24 cellular contexts compared by ENCODE assay signal in the genomic region with DNA sequence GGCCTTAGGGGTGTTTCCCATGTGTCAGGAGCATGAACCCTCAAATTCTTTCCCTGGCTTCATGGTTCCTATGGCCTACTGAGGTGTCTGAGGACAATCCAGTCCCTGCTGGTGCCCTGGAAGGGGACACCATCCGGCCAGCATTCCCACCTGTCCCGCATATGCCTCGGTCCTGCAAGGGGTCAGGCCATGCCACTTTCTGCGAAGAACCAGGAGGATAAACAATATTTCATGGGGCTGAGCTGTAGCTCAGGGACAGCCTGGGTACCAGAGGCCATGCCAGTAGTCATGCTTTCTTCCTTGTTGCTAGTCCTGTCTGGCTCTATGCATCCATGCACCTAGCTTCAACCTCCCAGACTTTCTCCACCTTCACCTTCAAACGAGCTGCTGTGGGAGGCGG.
"Had no signal": no experiment of that assay in that cellular context is flagged by ENCODE, and none has a peak within 500 bp of the region (broad histone marks: within the 10 kb centered on the region; RNA-seq: fewer than 3 reads in every experiment).

No MANE protein-coding gene starts in this region.

- H3K9me3 ChIP-seq: left ventricle myocardium inferior, ovary, right atrium auricular region, right lobe of liver, testis, tibial artery, upper lobe of left lung, vagina had no signal

- H3K27me3 Mint-ChIP-seq: naive thymus-derived CD8-positive, alpha-beta T cell; stimulated activated naive CD8-positive, alpha-beta T cell treated with anti-CD3 and anti-CD28 coated beads, Interleukin-15, amount 100 ng/mL, for 72 hours had no signal

- H3K27me3 ChIP-seq: hepatocyte, ovary, right atrium auricular region, right lobe of liver, testis, tibial artery, upper lobe of left lung, vagina had no signal

- DNase-seq: islet precursor cell; left ventricle myocardium inferior; naive thymus-derived CD8-positive, alpha-beta T cell; ovary; right lobe of liver; stimulated activated CD4-positive, alpha-beta T cell treated with anti-CD3 and anti-CD28 coated beads, Interleukin-1b, Interleukin-23, amount 100 ng/mL, for 48 hours; stimulated activated CD4-positive, alpha-beta T cell treated with anti-CD3 and anti-CD28 coated beads, Interleukin-2, amount 100 ng/mL, for 48 hours; stimulated activated CD4-positive, alpha-beta T cell treated with anti-CD3 and anti-CD28 coated beads, Interleukin-4, amount 100 ng/mL, for 4 hours; stimulated activated CD8-positive, alpha-beta memory T cell treated with anti-CD3 and anti-CD28 coated beads, Interleukin-4, amount 100 ng/mL, for 48 hours; stimulated activated naive CD4-positive, alpha-beta T cell treated with Interleukin-2 at 50 U/mL for 16 hours; stimulated activated naive CD8-positive, alpha-beta T cell treated with anti-CD3 and anti-CD28 coated beads, Interleukin-15, amount 100 ng/mL, for 72 hours; substantia nigra; testis; tibial artery; upper lobe of left lung had no signal

- H2AFZ ChIP-seq: hepatocyte had no signal

- H3K36me3 ChIP-seq: left ventricle myocardium inferior, ovary, right atrium auricular region, right lobe of liver, tibial artery, upper lobe of left lung, vagina had no signal

- H3K4me2 ChIP-seq: hepatocyte, smooth muscle cell had no signal

- ATAC-seq: naive thymus-derived CD8-positive, alpha-beta T cell; right lobe of liver; stimulated activated memory B cell treated with anti-CD40 and anti-IgM and Interleukin-4, amounts not matched to agents 10 μg/mL and 1 μg/mL and 100 μg/mL, for 72 hours; stimulated activated naive CD8-positive, alpha-beta T cell treated with anti-CD3 and anti-CD28 coated beads, Interleukin-15, amount 100 ng/mL, for 72 hours had no signal

- H3K9me3 Mint-ChIP-seq: neural crest cell; stimulated activated memory B cell treated with anti-CD40 and anti-IgM and Interleukin-4, amounts not matched to agents 10 μg/mL and 1 μg/mL and 100 μg/mL, for 72 hours had no signal

- H3K79me2 ChIP-seq: hepatocyte had no signal

- H3K27ac ChIP-seq: hepatocyte, left ventricle myocardium inferior, ovary, right atrium auricular region, right lobe of liver, testis, tibial artery, upper lobe of left lung, vagina had no signal

- H3K27ac Mint-ChIP-seq: memory B cell; progenitor cell of endocrine pancreas; stimulated activated memory B cell treated with anti-CD40 and anti-IgM and Interleukin-4, amounts not matched to agents 10 μg/mL and 1 μg/mL and 100 μg/mL, for 72 hours had no signal

- H3K4me3 Mint-ChIP-seq: memory B cell; naive thymus-derived CD8-positive, alpha-beta T cell; nephron; neural crest cell; stimulated activated memory B cell treated with anti-CD40 and anti-IgM and Interleukin-4, amounts not matched to agents 10 μg/mL and 1 μg/mL and 100 μg/mL, for 72 hours; stimulated activated naive CD8-positive, alpha-beta T cell treated with anti-CD3 and anti-CD28 coated beads, Interleukin-15, amount 100 ng/mL, for 72 hours had no signal

- H3K4me3 ChIP-seq: hepatocyte, left ventricle myocardium inferior, ovary, right atrium auricular region, right lobe of liver, smooth muscle cell, testis, tibial artery, upper lobe of left lung, vagina had no signal

- H3K36me3 Mint-ChIP-seq: memory B cell; naive thymus-derived CD8-positive, alpha-beta T cell had no signal
